12 cellular contexts compared by ENCODE assay signal in genomic region chrX:926070-926469, GRCh38.
"Had no signal": no experiment of that assay in that cellular context is flagged by ENCODE, and none has a peak within 500 bp of the region (broad histone marks: within the 10 kb centered on the region; RNA-seq: fewer than 3 reads in every experiment).

No MANE protein-coding gene starts in this region.

- H3K4me1 Mint-ChIP-seq: naive B cell, nephron had no signal

- H3K4me3 Mint-ChIP-seq: naive B cell, nephron had no signal

- H3K27ac Mint-ChIP-seq: naive B cell, nephron had no signal

- DNase-seq: colonic mucosa; dermis blood vessel endothelial cell; foreskin keratinocyte; kidney; left cardiac atrium; left ventricle myocardium superior; mesenchymal stem cell; naive B cell; stimulated activated CD4-positive, alpha-beta T cell treated with anti-CD3 and anti-CD28 coated beads, Interleukin-2, amount 100 ng/mL, for 48 hours; stimulated activated naive CD4-positive, alpha-beta T cell treated with Interleukin-2 at 50 U/mL for 16 hours; upper lobe of left lung had no signal

- H3K9me3 Mint-ChIP-seq: nephron had no signal

- H3K36me3 Mint-ChIP-seq: naive B cell had no signal

- ATAC-seq: foreskin keratinocyte, left cardiac atrium, left ventricle myocardium superior had no signal
